8 cellular contexts compared by ENCODE assay signal in the genomic region with DNA sequence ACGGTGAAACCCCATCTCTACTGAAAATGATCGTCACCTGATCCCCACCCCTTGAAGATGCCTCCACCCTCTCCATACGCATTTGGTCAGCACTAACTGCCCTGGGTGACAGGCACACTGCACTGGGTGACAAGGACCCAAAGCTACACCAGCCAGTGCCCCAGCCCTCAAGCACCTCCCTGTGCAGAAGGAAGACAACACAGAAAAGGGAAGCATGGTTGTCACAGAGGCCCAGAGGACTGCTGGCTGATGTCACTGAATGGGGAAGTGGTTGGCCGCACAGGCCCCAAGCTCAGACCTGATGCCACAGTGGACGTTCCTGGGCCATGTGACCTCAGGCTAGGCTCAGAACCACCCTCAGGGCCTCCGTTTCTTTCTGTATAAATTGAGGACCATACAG. TPM values are rescaled to one million over a fixed set of nuclear protein-coding genes. Genes with fewer than 3 reads are reported as not detected.
DNase-seq lines count a peak whose midpoint lies in the region; ATAC-seq, FAIRE-seq and TF ChIP-seq lines count a peak whose summit lies in the region.

No MANE protein-coding gene starts in this region.

- FAIRE-seq in H1 (lab: Jason Lieb, UNC), result no peak

- H3K27me3 ChIP-seq in MM.1S (replicated peaks; ENCODE audit: insufficient read depth, low read length) (no peaks in the 10 kb centered on the region), H1 (replicated peaks in 1 of 4; ENCODE audit: control insufficient read depth in 3 of 4, extremely low read depth in 1 of 4, insufficient read depth in 3 of 4, low read length in 3 of 4) (no peaks in the 10 kb centered on the region), hepatocyte (no peaks in the 10 kb centered on the region)

- 0 out of 2 replicates have a peak overlapping the region, but pooled peaks have one; percentile 43 for H3K18ac ChIP-seq in H1 (ENCODE audit: extremely low read depth, low read length)

- WGBS in H1 (ENCODE audit: extremely low coverage in 1 of 2, insufficient coverage in 1 of 2, insufficient read length in 1 of 2, insufficient replicate concordance in 2 of 2, low coverage in 1 of 2, low lambda C conversion rate in 2 of 2, missing lambda C conversion rate in 1 of 2), 2 experiments, result 83% methylated on average over 6 of the region's 6 CpGs; no CpG with 5 or more reads in 1 of the 2 experiments
- 82% methylated on average over 6 of the region's 6 CpGs for WGBS in hepatocyte (ENCODE audit: low lambda C conversion rate, missing lambda C conversion rate)

- peak; percentile 37 for ATAC-seq in GM18499 (IDR thresholded peaks at IDR 0.05; ENCODE audit: insufficient read depth, unreplicated experiment)
- ATAC-seq in GM21737 (IDR thresholded peaks at IDR 0.05; ENCODE audit: unreplicated experiment), result peak; percentile 49

- peaks cover 50% of the 10 kb centered on the region for H3F3A ChIP-seq in MM.1S (ENCODE audit: insufficient read depth, low read length)

- H3K9ac ChIP-seq in MM.1S (ENCODE audit: low read length), result peak overlapping the region; percentile 48; the same call in 1 of the 2 replicates
- no peak overlapping the region for H3K9ac ChIP-seq in H1 (replicated peaks in 1 of 4; ENCODE audit: extremely low read depth in 1 of 4, low read depth in 3 of 4, low read length in 3 of 4)

- no peak overlapping the region for H4K8ac ChIP-seq in H1 (ENCODE audit: extremely low read depth, insufficient read depth, low read length)

- TF ChIP-seq EP300 in H1 (IDR thresholded peaks at IDR 0.05; ENCODE audit: borderline replicate concordance in 1 of 2, low read depth in 2 of 2, low read length in 2 of 2), result no peak

- no peak overlapping the region for H2BK20ac ChIP-seq in H1 (ENCODE audit: low read length)

- TF ChIP-seq POLR2A in H1 (IDR thresholded peaks at IDR 0.05; ENCODE audit: control extremely low read depth in 1 of 2, low read depth in 2 of 2, low read length in 2 of 2), result peak in 1 of 2 experiments; percentile 47; a peak in 1 of 3 replicates

- no peaks in the 10 kb centered on the region for H3K9me3 ChIP-seq in MM.1S (replicated peaks; ENCODE audit: insufficient read depth, low read length)
- no peaks in the 10 kb centered on the region for H3K9me3 ChIP-seq in H1 (ENCODE audit: insufficient read depth in 2 of 2, low read depth in 1 of 2, low read length in 1 of 2)
- no peaks in the 10 kb centered on the region for H3K9me3 ChIP-seq in hepatocyte (ENCODE audit: low read depth)

- peaks cover 2% of the 10 kb centered on the region; the same call in 1 of the 2 replicates for H3K79me1 ChIP-seq in H1 (ENCODE audit: low read depth, low read length)

- peaks cover 36% of the 10 kb centered on the region for H3K4me1 ChIP-seq in MM.1S (ENCODE audit: low read length)
- peaks cover 0 to 28% (median 16%) of the 10 kb centered on the region in 4 experiments; a peak in 6 of 7 replicates for H3K4me1 ChIP-seq in H1 (replicated peaks in 1 of 4; ENCODE audit: control insufficient read depth in 3 of 4, insufficient read depth in 4 of 4, low read length in 3 of 4)
- H3K4me1 ChIP-seq in hepatocyte (ENCODE audit: insufficient read depth), result no peaks in the 10 kb centered on the region

- no peak overlapping the region for H2BK5ac ChIP-seq in H1 (ENCODE audit: low read depth, low read length)

- no peak overlapping the region for H4K91ac ChIP-seq in H1 (replicated peaks; ENCODE audit: insufficient read length, low read length)

- H3K9me2 ChIP-seq in MM.1S (replicated peaks; ENCODE audit: insufficient read depth, low read length), result no peaks in the 10 kb centered on the region
- no peaks in the 10 kb centered on the region for H3K9me2 ChIP-seq in hepatocyte (replicated peaks; ENCODE audit: insufficient read depth)

- H3K79me2 ChIP-seq in MM.1S (ENCODE audit: low read length) (0 out of 2 replicates have a peak, but pooled peaks cover 4% of the 10 kb centered on the region), H1 (ENCODE audit: control insufficient read depth in 1 of 2, insufficient read depth in 2 of 2, low read length in 2 of 2) (no peaks in the 10 kb centered on the region), hepatocyte (no peaks in the 10 kb centered on the region)

- no peaks in the 10 kb centered on the region for H3K36me3 ChIP-seq in MM.1S (replicated peaks; ENCODE audit: insufficient read depth, low read length)
- peaks cover 0 to 21% (median 2%) of the 10 kb centered on the region in 4 experiments; a peak in 2 of 8 replicates for H3K36me3 ChIP-seq in H1 (ENCODE audit: control insufficient read depth in 2 of 4, insufficient read depth in 4 of 4, low read length in 3 of 4)
- H3K36me3 ChIP-seq in hepatocyte (replicated peaks; ENCODE audit: insufficient read depth, low read depth), result no peaks in the 10 kb centered on the region

- H3K4ac ChIP-seq in H1 (replicated peaks; ENCODE audit: insufficient read length, low read depth, low read length), result no peak overlapping the region

- no peak for TF ChIP-seq RAD21 in H1 (IDR thresholded peaks at IDR 0.05 in 1 of 2, conservative IDR thresholded peaks at IDR 0.05 in 1 of 2; ENCODE audit: low read depth in 2 of 2, low read length in 2 of 2)

- H3K4me2 ChIP-seq in MM.1S (ENCODE audit: low read depth, low read length) (peak overlapping the region; percentile 11; the same call in 1 of the 2 replicates), H1 (ENCODE audit: insufficient read depth in 1 of 2, low read depth in 2 of 2, low read length in 2 of 2) (no peak overlapping the region), hepatocyte (no peak overlapping the region)

- H2AK5ac ChIP-seq in H1 (ENCODE audit: low read depth, low read length), result no peak overlapping the region

- H3K4me3 ChIP-seq in MM.1S (ENCODE audit: low read length), result no peak overlapping the region
- no peak overlapping the region for H3K4me3 ChIP-seq in H1 (ENCODE audit: extremely low read depth in 1 of 4, insufficient read depth in 2 of 4, low read depth in 3 of 4, low read length in 4 of 4)
- H3K4me3 ChIP-seq in hepatocyte, result no peak overlapping the region

- H2BK120ac ChIP-seq in H1 (replicated peaks; ENCODE audit: low read depth, low read length), result no peak overlapping the region

- H4K20me1 ChIP-seq in MM.1S (ENCODE audit: insufficient read depth, low read length), result no peaks in the 10 kb centered on the region
- no peaks in the 10 kb centered on the region for H4K20me1 ChIP-seq in H1 (replicated peaks in 1 of 2; ENCODE audit: control insufficient read depth in 1 of 2, insufficient read depth in 2 of 2, low read length in 2 of 2)
- H4K20me1 ChIP-seq in hepatocyte (ENCODE audit: insufficient read depth, poor library complexity, severe bottlenecking), result no peaks in the 10 kb centered on the region

- H3K14ac ChIP-seq in H1 (ENCODE audit: insufficient read length), result no peak overlapping the region

- H2BK15ac ChIP-seq in H1 (ENCODE audit: low read length), result no peak overlapping the region

- H4K5ac ChIP-seq in H1 (ENCODE audit: insufficient read length, low read depth, low read length), result no peak overlapping the region

- CTCF ChIA-PET in H1 (lab: Charles Lee; ENCODE audit: partially characterized antibody), result interaction anchor here (1.1 to 1.7 kb wide), 4 partner anchors 9 to 37 kb away, joined by 3 to 5 read pairs (median 4); no protein-coding TSS in a partner anchor

- no peak overlapping the region for H2AFZ ChIP-seq in MM.1S (ENCODE audit: low read length)
- no peak overlapping the region for H2AFZ ChIP-seq in H1 (ENCODE audit: low read length)
- no peak overlapping the region for H2AFZ ChIP-seq in hepatocyte

- no peaks in the 10 kb centered on the region for H3K23me2 ChIP-seq in H1 (ENCODE audit: low read depth, low read length)

- no peak overlapping the region for H3K56ac ChIP-seq in H1 (replicated peaks; ENCODE audit: insufficient read length, low read depth, low read length)

- H3K23ac ChIP-seq in H1 (ENCODE audit: insufficient read length), result no peak overlapping the region

- TF ChIP-seq CTCF in MM.1S (IDR thresholded peaks at IDR 0.05; ENCODE audit: low read length) (no peak), H1 (IDR thresholded peaks at IDR 0.05; ENCODE audit: control extremely low read depth in 1 of 3, insufficient read depth in 1 of 3, low read depth in 1 of 3, low read length in 3 of 3) (no peak), hepatocyte (IDR thresholded peaks at IDR 0.05; ENCODE audit: poor library complexity) (no peak)

- peak overlapping the region; percentile 88 for H3K27ac ChIP-seq in MM.1S (ENCODE audit: low read length)
- no peak overlapping the region for H3K27ac ChIP-seq in H1 (ENCODE audit: low read depth, low read length)
- H3K27ac ChIP-seq in hepatocyte, result no peak overlapping the region

- peak; percentile 53 for DNase-seq in MM.1S
- DNase-seq in H1 (ENCODE audit: low read depth in 1 of 2, low spot score in 2 of 2), result no peak
- DNase-seq in putamen (ENCODE audit: low spot score), result peak; percentile 42
- no peak for DNase-seq in NCI-H69 (lab: John Stamatoyannopoulos, UW)
- DNase-seq in hepatocyte (ENCODE audit: low spot score), result no peak
- DNase-seq in NCI-H128 (lab: John Stamatoyannopoulos, UW; ENCODE audit: unreplicated experiment), result no peak

- POLR2A ChIA-PET in H1 (lab: Charles Lee; ENCODE audit: partially characterized antibody), result interaction anchor here (0.6 to 3.7 kb wide), 14 partner anchors 9 to 88 kb away, joined by 3 to 21 read pairs (median 4); partner anchors contain the start of genes MEPCE and ZCWPW1

- peak overlapping the region; percentile 27; the same call in 1 of the 2 replicates for H2BK12ac ChIP-seq in H1 (ENCODE audit: low read depth, low read length)

RNA-seq across cellular contexts. Expression of gene PILRA, which starts 4.2 kb away (rescaled TPM):
- 7.3 and 7.6 TPM in 2 replicates for total RNA-seq in H1 (2021; fragmentation: NEBNext Ultra II Directional; extraction: Animal tissue kit (Norgen Biotek cat#: 25700))
- polyA plus RNA-seq in H1 (2011; rRNA removed) (10.6 and 14.6 TPM in 2 replicates), hepatocyte (1.1 and 3.0 TPM in 2 replicates)
- 10.5 TPM for polyA plus RNA-seq in H1 (2011; cell fraction: cytosol; rRNA removed)
- 28.5 TPM for polyA plus RNA-seq in H1 (2011; cell fraction: nucleus; rRNA removed)
- 4.3 to 10.2 TPM (median 6.3 TPM) in 4 replicates for polyA plus RNA-seq in H1 (2012, experiment 1 of 2)
- polyA plus RNA-seq in H1 (2012, experiment 2 of 2), result 1.2 TPM
- polyA plus RNA-seq in H1 (2013, experiment 1 of 2), result 4.1 TPM
- 3.1 TPM for polyA plus RNA-seq in H1 (2013, experiment 2 of 2)
- 1.5 and 3.7 TPM in 2 replicates for polyA minus RNA-seq in H1 (2011; rRNA and poly(A)+ RNA removed)
- not detected for polyA minus RNA-seq in H1 (2011; cell fraction: cytosol; rRNA and poly(A)+ RNA removed)
- polyA minus RNA-seq in H1 (2011; cell fraction: nucleus; rRNA and poly(A)+ RNA removed), result 8.8 TPM
- total RNA-seq in hepatocyte, result 0.24 and 2.2 TPM in 2 replicates

RNA-seq across cellular contexts. Expression of gene PILRB, which starts 11.2 kb away (rescaled TPM):
- 32.2 and 34.4 TPM in 2 replicates for total RNA-seq in H1 (2021; fragmentation: NEBNext Ultra II Directional; extraction: Animal tissue kit (Norgen Biotek cat#: 25700))
- 49.9 and 66.4 TPM in 2 replicates for polyA plus RNA-seq in H1 (2011; rRNA removed)
- polyA plus RNA-seq in H1 (2011; cell fraction: cytosol; rRNA removed), result 79.7 TPM
- polyA plus RNA-seq in H1 (2011; cell fraction: nucleus; rRNA removed), result 359 TPM
- 30.1 to 49.2 TPM (median 44.8 TPM) in 4 replicates for polyA plus RNA-seq in H1 (2012, experiment 1 of 2)
- 16.2 TPM for polyA plus RNA-seq in H1 (2012, experiment 2 of 2)
- polyA plus RNA-seq in H1 (2013, experiment 1 of 2), result 22.7 TPM
- 18.3 TPM for polyA plus RNA-seq in H1 (2013, experiment 2 of 2)
- 16.8 and 26.5 TPM in 2 replicates for polyA minus RNA-seq in H1 (2011; rRNA and poly(A)+ RNA removed)
- 7.7 TPM for polyA minus RNA-seq in H1 (2011; cell fraction: cytosol; rRNA and poly(A)+ RNA removed)
- polyA minus RNA-seq in H1 (2011; cell fraction: nucleus; rRNA and poly(A)+ RNA removed), result 50.2 TPM
- 17.8 and 33.2 TPM in 2 replicates for total RNA-seq in hepatocyte
- 37.4 and 63.4 TPM in 2 replicates for polyA plus RNA-seq in hepatocyte

RNA-seq across cellular contexts. Expression of gene ZCWPW1, which starts 59.4 kb away (rescaled TPM):
- 1.4 and 2.7 TPM in 2 replicates for total RNA-seq in H1 (2021; fragmentation: NEBNext Ultra II Directional; extraction: Animal tissue kit (Norgen Biotek cat#: 25700))
- polyA plus RNA-seq in H1 (2011; rRNA removed), result 0.51 and 0.75 TPM in 2 replicates
- 1.5 TPM for polyA plus RNA-seq in H1 (2011; cell fraction: cytosol; rRNA removed)
- 2.8 TPM for polyA plus RNA-seq in H1 (2011; cell fraction: nucleus; rRNA removed)
- polyA plus RNA-seq in H1 (2012, experiment 1 of 2), result 1.0 to 2.7 TPM (median 1.6 TPM) in 4 replicates
- 0.33 TPM for polyA plus RNA-seq in H1 (2012, experiment 2 of 2)
- polyA plus RNA-seq in H1 (2013, experiment 1 of 2), result 2.0 TPM
- 1.5 TPM for polyA plus RNA-seq in H1 (2013, experiment 2 of 2)
- 0.29 and 0.69 TPM in 2 replicates for polyA minus RNA-seq in H1 (2011; rRNA and poly(A)+ RNA removed)
- polyA minus RNA-seq in H1 (2011; cell fraction: cytosol; rRNA and poly(A)+ RNA removed), result not detected
- 1.3 TPM for polyA minus RNA-seq in H1 (2011; cell fraction: nucleus; rRNA and poly(A)+ RNA removed)
- 1.8 and 2.2 TPM in 2 replicates for total RNA-seq in hepatocyte
- 3.3 and 4.9 TPM in 2 replicates for polyA plus RNA-seq in hepatocyte

Comparison
In these comparisons a context has a peak if more than half of its experiments do, and no peak if none do; other contexts are left out.
1. DNase-seq: peak in MM.1S (single experiment) and putamen (single experiment); none in H1 (0 of 2), NCI-H69 (single experiment), hepatocyte (single experiment) and NCI-H128 (single experiment).